2 cellular contexts compared by ENCODE assay signal in the genomic region with DNA sequence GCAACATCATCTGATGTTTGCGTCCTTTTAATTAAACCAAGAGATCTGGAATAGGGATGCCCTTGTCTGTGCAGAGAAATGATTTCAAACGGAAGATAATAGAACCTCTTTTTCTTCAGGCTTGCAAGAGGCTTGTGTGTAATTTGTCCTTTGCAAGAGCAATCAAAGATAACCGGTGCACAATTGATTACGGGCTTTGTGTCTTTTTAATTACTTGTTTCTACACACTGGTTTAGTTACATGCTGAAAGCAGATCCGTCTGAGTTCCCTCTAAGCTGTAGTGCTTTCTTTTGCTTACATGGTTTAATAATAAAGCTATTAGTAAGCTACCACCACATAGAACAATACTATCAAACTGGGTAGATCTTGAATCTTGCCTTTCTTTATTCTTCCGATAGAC.
TF ChIP-seq lines count a peak whose summit lies in the region.

No MANE protein-coding gene starts in this region.

TF ChIP-seq in SK-N-SH, 30 proteins besides CTCF, POLR2A, EP300 and RAD21 (continued from another document):
- TF ChIP-seq SMC3 (IDR thresholded peaks at IDR 0.05; ENCODE audit: low read depth, low read length) (no peak), RFX5 (IDR thresholded peaks at IDR 0.05; ENCODE audit: low read length) (no peak), SIN3A (IDR thresholded peaks at IDR 0.05; ENCODE audit: borderline replicate concordance, low read depth, low read length) (no peak), NRF1 (IDR thresholded peaks at IDR 0.05; ENCODE audit: low read depth, low read length) (no peak), JUND (IDR thresholded peaks at IDR 0.05) (no peak), GABPA (IDR thresholded peaks at IDR 0.05; ENCODE audit: low read depth) (no peak), TAF1 (IDR thresholded peaks at IDR 0.05; ENCODE audit: borderline replicate concordance, low read depth, low read length) (no peak), TEAD4 (IDR thresholded peaks at IDR 0.05; ENCODE audit: borderline replicate concordance, insufficient read depth) (no peak)
- TF ChIP-seq, protein P1, sequence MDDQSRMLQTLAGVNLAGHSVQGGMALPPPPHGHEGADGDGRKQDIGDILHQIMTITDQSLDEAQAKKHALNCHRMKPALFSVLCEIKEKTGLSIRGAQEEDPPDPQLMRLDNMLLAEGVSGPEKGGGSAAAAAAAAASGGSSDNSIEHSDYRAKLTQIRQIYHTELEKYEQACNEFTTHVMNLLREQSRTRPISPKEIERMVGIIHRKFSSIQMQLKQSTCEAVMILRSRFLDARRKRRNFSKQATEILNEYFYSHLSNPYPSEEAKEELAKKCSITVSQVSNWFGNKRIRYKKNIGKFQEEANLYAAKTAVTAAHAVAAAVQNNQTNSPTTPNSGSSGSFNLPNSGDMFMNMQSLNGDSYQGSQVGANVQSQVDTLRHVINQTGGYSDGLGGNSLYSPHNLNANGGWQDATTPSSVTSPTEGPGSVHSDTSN (IDR thresholded peaks at IDR 0.05): no peak
- TF ChIP-seq, protein P2, sequence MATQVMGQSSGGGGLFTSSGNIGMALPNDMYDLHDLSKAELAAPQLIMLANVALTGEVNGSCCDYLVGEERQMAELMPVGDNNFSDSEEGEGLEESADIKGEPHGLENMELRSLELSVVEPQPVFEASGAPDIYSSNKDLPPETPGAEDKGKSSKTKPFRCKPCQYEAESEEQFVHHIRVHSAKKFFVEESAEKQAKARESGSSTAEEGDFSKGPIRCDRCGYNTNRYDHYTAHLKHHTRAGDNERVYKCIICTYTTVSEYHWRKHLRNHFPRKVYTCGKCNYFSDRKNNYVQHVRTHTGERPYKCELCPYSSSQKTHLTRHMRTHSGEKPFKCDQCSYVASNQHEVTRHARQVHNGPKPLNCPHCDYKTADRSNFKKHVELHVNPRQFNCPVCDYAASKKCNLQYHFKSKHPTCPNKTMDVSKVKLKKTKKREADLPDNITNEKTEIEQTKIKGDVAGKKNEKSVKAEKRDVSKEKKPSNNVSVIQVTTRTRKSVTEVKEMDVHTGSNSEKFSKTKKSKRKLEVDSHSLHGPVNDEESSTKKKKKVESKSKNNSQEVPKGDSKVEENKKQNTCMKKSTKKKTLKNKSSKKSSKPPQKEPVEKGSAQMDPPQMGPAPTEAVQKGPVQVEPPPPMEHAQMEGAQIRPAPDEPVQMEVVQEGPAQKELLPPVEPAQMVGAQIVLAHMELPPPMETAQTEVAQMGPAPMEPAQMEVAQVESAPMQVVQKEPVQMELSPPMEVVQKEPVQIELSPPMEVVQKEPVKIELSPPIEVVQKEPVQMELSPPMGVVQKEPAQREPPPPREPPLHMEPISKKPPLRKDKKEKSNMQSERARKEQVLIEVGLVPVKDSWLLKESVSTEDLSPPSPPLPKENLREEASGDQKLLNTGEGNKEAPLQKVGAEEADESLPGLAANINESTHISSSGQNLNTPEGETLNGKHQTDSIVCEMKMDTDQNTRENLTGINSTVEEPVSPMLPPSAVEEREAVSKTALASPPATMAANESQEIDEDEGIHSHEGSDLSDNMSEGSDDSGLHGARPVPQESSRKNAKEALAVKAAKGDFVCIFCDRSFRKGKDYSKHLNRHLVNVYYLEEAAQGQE (IDR thresholded peaks at IDR 0.05; ENCODE audit: low read depth, low read length): no peak
- TF ChIP-seq, protein P3, sequence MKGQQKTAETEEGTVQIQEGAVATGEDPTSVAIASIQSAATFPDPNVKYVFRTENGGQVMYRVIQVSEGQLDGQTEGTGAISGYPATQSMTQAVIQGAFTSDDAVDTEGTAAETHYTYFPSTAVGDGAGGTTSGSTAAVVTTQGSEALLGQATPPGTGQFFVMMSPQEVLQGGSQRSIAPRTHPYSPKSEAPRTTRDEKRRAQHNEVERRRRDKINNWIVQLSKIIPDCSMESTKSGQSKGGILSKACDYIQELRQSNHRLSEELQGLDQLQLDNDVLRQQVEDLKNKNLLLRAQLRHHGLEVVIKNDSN (IDR thresholded peaks at IDR 0.05; ENCODE audit: borderline replicate concordance, low read depth): no peak

TF ChIP-seq in SK-N-SH treated with all-trans-retinoic acid at 6 μM for 48 hours, 23 proteins besides CTCF, POLR2A, EP300 and RAD21 (continued from another document):
- TF ChIP-seq ZNF70 (CRISPR knock-in tag; IDR thresholded peaks at IDR 0.05) (no peak), BACH2 (CRISPR knock-in tag; IDR thresholded peaks at IDR 0.05; ENCODE audit: borderline replicate concordance) (no peak), ISL1 (CRISPR knock-in tag; IDR thresholded peaks at IDR 0.05) (no peak), SNAI2 (CRISPR knock-in tag; IDR thresholded peaks at IDR 0.05) (no peak), PPARA (CRISPR knock-in tag; IDR thresholded peaks at IDR 0.05; ENCODE audit: borderline replicate concordance) (no peak)
- TF ChIP-seq, protein P4, sequence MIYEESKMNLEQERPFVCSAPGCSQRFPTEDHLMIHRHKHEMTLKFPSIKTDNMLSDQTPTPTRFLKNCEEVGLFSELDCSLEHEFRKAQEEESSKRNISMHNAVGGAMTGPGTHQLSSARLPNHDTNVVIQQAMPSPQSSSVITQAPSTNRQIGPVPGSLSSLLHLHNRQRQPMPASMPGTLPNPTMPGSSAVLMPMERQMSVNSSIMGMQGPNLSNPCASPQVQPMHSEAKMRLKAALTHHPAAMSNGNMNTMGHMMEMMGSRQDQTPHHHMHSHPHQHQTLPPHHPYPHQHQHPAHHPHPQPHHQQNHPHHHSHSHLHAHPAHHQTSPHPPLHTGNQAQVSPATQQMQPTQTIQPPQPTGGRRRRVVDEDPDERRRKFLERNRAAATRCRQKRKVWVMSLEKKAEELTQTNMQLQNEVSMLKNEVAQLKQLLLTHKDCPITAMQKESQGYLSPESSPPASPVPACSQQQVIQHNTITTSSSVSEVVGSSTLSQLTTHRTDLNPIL (CRISPR knock-in tag; IDR thresholded peaks at IDR 0.05; ENCODE audit: low read depth): no peak
- TF ChIP-seq, protein P5, sequence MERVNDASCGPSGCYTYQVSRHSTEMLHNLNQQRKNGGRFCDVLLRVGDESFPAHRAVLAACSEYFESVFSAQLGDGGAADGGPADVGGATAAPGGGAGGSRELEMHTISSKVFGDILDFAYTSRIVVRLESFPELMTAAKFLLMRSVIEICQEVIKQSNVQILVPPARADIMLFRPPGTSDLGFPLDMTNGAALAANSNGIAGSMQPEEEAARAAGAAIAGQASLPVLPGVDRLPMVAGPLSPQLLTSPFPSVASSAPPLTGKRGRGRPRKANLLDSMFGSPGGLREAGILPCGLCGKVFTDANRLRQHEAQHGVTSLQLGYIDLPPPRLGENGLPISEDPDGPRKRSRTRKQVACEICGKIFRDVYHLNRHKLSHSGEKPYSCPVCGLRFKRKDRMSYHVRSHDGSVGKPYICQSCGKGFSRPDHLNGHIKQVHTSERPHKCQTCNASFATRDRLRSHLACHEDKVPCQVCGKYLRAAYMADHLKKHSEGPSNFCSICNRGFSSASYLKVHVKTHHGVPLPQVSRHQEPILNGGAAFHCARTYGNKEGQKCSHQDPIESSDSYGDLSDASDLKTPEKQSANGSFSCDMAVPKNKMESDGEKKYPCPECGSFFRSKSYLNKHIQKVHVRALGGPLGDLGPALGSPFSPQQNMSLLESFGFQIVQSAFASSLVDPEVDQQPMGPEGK (CRISPR knock-in tag; IDR thresholded peaks at IDR 0.05; ENCODE audit: borderline replicate concordance): no peak
